In the genomic region with DNA sequence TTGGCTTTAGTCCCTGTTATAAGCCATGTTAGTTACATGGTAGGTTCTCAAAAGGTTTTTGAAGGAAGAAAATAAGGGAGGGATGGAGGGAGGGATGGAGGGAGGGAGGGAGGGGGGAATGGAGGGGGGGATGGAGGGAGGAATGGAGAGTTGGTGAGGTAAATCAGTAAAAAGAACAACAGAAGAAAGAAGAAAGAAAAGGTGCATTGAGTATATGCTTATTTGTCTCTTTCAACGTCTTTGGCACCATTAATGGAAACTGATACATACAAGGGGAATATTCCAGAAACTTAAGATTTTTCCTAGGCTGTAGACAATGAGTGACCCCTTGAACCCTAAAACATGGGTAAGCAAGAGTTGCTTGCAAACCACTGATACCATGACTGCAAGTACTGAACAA, we compare ENCODE assay signal across 6 cellular contexts.
"Had no signal": no experiment of that assay in that cellular context is flagged by ENCODE, and none has a peak within 500 bp of the region (broad histone marks: within the 10 kb centered on the region; RNA-seq: fewer than 3 reads in every experiment).

No MANE protein-coding gene starts in this region.

- H3K9ac ChIP-seq: KMS-11 had no signal

- H3K27ac ChIP-seq: HL-60, KMS-11 had no signal

- H3K4me2 ChIP-seq: KMS-11 had no signal

- FAIRE-seq: HTR-8/SVneo had no signal

- DNase-seq: IMR-90, KBM-7, KG1 had no signal
